Comparison of ENCODE assay signal across 2 cellular contexts in the genomic region with DNA sequence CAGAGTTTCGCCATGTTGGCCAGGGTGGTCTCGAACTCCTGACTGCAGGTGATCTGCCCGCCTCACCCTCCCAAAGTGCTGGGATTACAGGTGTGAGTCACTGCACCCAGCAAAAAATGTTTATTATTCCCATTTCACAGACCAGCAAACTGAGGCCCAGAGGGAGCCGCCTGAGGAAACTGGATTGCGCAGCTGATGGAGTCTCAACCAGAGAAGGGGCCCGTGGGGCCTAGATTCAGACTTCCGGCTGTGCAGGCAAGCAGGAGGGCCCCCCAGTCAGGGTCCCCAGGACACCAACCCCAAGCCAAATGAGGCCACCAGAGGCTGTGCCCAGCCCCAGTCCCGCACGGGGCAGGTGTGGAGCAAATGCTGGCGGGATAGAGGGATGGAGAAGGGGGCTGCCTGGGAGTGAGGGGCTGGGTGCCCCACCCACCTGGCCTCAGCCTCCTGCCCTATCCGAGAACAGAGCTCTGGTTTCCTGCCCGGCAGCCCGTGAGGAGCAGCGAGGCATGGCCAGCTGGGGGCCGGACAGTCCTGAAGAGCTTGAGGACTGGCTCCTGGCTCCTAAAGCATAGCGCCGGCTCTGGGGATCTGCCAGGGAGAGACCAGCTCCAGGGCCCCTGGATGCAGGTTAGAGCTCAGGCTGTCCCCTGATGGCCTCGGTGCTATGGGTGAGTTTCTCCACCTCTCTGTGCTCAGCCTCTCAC.
TF ChIP-seq lines count a peak whose summit lies in the region.

No MANE protein-coding gene starts in this region.

TF ChIP-seq in SK-N-SH treated with all-trans-retinoic acid at 6 μM for 48 hours, 23 proteins besides CTCF, POLR2A, EP300 and RAD21 (continued from another document):
- TF ChIP-seq, protein P1, sequence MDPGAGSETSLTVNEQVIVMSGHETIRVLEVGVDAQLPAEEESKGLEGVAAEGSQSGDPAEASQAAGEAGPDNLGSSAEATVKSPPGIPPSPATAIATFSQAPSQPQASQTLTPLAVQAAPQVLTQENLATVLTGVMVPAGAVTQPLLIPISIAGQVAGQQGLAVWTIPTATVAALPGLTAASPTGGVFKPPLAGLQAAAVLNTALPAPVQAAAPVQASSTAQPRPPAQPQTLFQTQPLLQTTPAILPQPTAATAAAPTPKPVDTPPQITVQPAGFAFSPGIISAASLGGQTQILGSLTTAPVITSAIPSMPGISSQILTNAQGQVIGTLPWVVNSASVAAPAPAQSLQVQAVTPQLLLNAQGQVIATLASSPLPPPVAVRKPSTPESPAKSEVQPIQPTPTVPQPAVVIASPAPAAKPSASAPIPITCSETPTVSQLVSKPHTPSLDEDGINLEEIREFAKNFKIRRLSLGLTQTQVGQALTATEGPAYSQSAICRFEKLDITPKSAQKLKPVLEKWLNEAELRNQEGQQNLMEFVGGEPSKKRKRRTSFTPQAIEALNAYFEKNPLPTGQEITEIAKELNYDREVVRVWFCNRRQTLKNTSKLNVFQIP (CRISPR knock-in tag; IDR thresholded peaks at IDR 0.05; ENCODE audit: borderline replicate concordance, low read depth): no peak
- TF ChIP-seq ZFP30 (CRISPR knock-in tag; IDR thresholded peaks at IDR 0.05) (no peak), CSDC2 (CRISPR knock-in tag; IDR thresholded peaks at IDR 0.05) (no peak), TOX (CRISPR knock-in tag; IDR thresholded peaks at IDR 0.05; ENCODE audit: borderline replicate concordance) (no peak)
- TF ChIP-seq, protein P2, sequence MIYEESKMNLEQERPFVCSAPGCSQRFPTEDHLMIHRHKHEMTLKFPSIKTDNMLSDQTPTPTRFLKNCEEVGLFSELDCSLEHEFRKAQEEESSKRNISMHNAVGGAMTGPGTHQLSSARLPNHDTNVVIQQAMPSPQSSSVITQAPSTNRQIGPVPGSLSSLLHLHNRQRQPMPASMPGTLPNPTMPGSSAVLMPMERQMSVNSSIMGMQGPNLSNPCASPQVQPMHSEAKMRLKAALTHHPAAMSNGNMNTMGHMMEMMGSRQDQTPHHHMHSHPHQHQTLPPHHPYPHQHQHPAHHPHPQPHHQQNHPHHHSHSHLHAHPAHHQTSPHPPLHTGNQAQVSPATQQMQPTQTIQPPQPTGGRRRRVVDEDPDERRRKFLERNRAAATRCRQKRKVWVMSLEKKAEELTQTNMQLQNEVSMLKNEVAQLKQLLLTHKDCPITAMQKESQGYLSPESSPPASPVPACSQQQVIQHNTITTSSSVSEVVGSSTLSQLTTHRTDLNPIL (CRISPR knock-in tag; IDR thresholded peaks at IDR 0.05; ENCODE audit: low read depth): no peak
TF ChIP-seq in SK-N-SH treated with all-trans-retinoic acid at 6 μM for 48 hours: peak in this region for 0.

TF ChIP-seq in SK-N-SH, 30 proteins besides CTCF, POLR2A, EP300 and RAD21 (continued from another document):
- TF ChIP-seq, protein P3, sequence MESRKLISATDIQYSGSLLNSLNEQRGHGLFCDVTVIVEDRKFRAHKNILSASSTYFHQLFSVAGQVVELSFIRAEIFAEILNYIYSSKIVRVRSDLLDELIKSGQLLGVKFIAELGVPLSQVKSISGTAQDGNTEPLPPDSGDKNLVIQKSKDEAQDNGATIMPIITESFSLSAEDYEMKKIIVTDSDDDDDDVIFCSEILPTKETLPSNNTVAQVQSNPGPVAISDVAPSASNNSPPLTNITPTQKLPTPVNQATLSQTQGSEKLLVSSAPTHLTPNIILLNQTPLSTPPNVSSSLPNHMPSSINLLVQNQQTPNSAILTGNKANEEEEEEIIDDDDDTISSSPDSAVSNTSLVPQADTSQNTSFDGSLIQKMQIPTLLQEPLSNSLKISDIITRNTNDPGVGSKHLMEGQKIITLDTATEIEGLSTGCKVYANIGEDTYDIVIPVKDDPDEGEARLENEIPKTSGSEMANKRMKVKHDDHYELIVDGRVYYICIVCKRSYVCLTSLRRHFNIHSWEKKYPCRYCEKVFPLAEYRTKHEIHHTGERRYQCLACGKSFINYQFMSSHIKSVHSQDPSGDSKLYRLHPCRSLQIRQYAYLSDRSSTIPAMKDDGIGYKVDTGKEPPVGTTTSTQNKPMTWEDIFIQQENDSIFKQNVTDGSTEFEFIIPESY (IDR thresholded peaks at IDR 0.05; ENCODE audit: borderline replicate concordance, low read depth): no peak
- TF ChIP-seq MEF2A (IDR thresholded peaks at IDR 0.05; ENCODE audit: borderline replicate concordance, low read depth): no peak
- TF ChIP-seq, protein P4, sequence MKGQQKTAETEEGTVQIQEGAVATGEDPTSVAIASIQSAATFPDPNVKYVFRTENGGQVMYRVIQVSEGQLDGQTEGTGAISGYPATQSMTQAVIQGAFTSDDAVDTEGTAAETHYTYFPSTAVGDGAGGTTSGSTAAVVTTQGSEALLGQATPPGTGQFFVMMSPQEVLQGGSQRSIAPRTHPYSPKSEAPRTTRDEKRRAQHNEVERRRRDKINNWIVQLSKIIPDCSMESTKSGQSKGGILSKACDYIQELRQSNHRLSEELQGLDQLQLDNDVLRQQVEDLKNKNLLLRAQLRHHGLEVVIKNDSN (IDR thresholded peaks at IDR 0.05; ENCODE audit: borderline replicate concordance, low read depth): no peak
- TF ChIP-seq TCF12 (IDR thresholded peaks at IDR 0.05): no peak
- no peak for TF ChIP-seq JUND (IDR thresholded peaks at IDR 0.05)
- TF ChIP-seq, protein P5, sequence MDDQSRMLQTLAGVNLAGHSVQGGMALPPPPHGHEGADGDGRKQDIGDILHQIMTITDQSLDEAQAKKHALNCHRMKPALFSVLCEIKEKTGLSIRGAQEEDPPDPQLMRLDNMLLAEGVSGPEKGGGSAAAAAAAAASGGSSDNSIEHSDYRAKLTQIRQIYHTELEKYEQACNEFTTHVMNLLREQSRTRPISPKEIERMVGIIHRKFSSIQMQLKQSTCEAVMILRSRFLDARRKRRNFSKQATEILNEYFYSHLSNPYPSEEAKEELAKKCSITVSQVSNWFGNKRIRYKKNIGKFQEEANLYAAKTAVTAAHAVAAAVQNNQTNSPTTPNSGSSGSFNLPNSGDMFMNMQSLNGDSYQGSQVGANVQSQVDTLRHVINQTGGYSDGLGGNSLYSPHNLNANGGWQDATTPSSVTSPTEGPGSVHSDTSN (IDR thresholded peaks at IDR 0.05): no peak
- TF ChIP-seq ELF1 (IDR thresholded peaks at IDR 0.05): no peak
- TF ChIP-seq FOSL2 (IDR thresholded peaks at IDR 0.05; ENCODE audit: borderline replicate concordance, low read depth): no peak
- no peak for TF ChIP-seq RCOR1 (IDR thresholded peaks at IDR 0.05; ENCODE audit: low read length)
- TF ChIP-seq CHD2 (IDR thresholded peaks at IDR 0.05; ENCODE audit: low read length, partially characterized antibody): no peak
- TF ChIP-seq, protein P6, sequence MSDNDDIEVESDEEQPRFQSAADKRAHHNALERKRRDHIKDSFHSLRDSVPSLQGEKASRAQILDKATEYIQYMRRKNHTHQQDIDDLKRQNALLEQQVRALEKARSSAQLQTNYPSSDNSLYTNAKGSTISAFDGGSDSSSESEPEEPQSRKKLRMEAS (IDR thresholded peaks at IDR 0.05; ENCODE audit: low read depth): no peak
- TF ChIP-seq, protein P7, sequence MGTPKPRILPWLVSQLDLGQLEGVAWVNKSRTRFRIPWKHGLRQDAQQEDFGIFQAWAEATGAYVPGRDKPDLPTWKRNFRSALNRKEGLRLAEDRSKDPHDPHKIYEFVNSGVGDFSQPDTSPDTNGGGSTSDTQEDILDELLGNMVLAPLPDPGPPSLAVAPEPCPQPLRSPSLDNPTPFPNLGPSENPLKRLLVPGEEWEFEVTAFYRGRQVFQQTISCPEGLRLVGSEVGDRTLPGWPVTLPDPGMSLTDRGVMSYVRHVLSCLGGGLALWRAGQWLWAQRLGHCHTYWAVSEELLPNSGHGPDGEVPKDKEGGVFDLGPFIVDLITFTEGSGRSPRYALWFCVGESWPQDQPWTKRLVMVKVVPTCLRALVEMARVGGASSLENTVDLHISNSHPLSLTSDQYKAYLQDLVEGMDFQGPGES (IDR thresholded peaks at IDR 0.05; ENCODE audit: low read depth, low read length): no peak
- TF ChIP-seq, protein P8, sequence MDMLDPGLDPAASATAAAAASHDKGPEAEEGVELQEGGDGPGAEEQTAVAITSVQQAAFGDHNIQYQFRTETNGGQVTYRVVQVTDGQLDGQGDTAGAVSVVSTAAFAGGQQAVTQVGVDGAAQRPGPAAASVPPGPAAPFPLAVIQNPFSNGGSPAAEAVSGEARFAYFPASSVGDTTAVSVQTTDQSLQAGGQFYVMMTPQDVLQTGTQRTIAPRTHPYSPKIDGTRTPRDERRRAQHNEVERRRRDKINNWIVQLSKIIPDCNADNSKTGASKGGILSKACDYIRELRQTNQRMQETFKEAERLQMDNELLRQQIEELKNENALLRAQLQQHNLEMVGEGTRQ (IDR thresholded peaks at IDR 0.05; ENCODE audit: borderline replicate concordance, low read depth, low read length): no peak
- no peak for TF ChIP-seq POLR2AphosphoS5 (IDR thresholded peaks at IDR 0.05; ENCODE audit: low read depth, low read length)
- no peak for TF ChIP-seq MXI1 (IDR thresholded peaks at IDR 0.05; ENCODE audit: low read depth, low read length)
